ENCODE assay signal across 13 cellular contexts in the genomic region with DNA sequence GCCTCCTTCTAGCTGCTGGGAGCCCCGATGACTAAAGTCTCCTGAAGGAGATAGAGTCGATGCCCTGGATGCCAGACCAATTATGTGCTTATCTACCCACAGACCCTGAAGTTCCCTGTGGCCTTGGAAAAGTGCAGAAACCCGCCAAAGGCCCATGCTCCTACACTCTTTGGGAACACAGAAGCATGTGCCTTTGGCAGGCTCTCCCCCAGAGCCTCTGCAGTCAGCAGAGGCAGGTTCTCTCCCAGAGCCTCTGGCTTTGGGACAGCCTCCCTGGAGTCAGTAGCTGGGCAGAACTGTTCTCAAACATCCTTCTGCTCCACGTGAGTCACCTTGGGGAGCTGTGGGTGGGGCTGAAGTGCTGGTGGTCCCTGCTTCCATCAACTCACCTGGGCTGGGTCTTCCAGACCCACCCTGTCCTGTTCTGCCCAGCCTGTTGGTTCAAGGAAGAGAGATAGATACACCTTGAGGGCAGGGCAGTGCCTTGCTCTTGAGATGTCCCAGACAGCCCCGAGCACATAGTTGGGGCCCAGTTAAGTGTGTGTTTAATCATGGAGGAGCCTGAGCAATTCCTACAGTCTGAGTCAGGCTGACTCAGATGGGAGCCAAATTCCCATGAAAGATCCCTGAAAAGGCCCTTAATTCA. TPM values are rescaled to one million over a fixed set of nuclear protein-coding genes. Genes with fewer than 3 reads are reported as not detected.
DNase-seq lines count a peak whose midpoint lies in the region; ATAC-seq lines count a peak whose summit lies in the region.
"Had no signal": no experiment of that assay in that cellular context is flagged by ENCODE, and none has a peak within 500 bp of the region (broad histone marks: within the 10 kb centered on the region; RNA-seq: fewer than 3 reads in every experiment).

No MANE protein-coding gene starts in this region.

- H3K9me3 ChIP-seq in MG63 = no peaks in the 10 kb centered on the region
- H3K9me3 ChIP-seq in duodenal mucosa (ENCODE audit: control insufficient read depth in 1 of 2, low read length in 2 of 2) = no peaks in the 10 kb centered on the region
- H3K9me3 ChIP-seq in mucosa of rectum (ENCODE audit: control insufficient read depth in 2 of 2, low read length in 2 of 2) = no peaks in the 10 kb centered on the region
- H3K9me3 ChIP-seq in effector memory CD4-positive, alpha-beta T cell (ENCODE audit: control insufficient read depth, low read length) = no peaks in the 10 kb centered on the region

- H3K4me3 ChIP-seq in MG63 = no peak overlapping the region
- peak overlapping the region in 1 of 2 donors; percentile 37 for H3K4me3 ChIP-seq in duodenal mucosa (ENCODE audit: low read depth in 1 of 2, low read length in 2 of 2)
- peak overlapping the region in 1 of 2 donors; percentile 0 for H3K4me3 ChIP-seq in mucosa of rectum (ENCODE audit: low read length in 2 of 2)
- H3K4me3 ChIP-seq in effector memory CD4-positive, alpha-beta T cell (ENCODE audit: insufficient read depth, low read depth, low read length, poor library complexity, severe bottlenecking) = no peak overlapping the region

- H3K9ac ChIP-seq in duodenal mucosa (ENCODE audit: low read depth in 1 of 2, low read length in 2 of 2) = peak overlapping the region; percentile 36 to 63
- peak overlapping the region; percentile 17 to 73 for H3K9ac ChIP-seq in mucosa of rectum (ENCODE audit: low read depth in 1 of 2, low read length in 2 of 2)

- peaks cover 47 to 51% of the 10 kb centered on the region in 2 donors for H3K4me1 ChIP-seq in duodenal mucosa (ENCODE audit: control insufficient read depth in 1 of 2, insufficient read depth in 2 of 2, low read length in 2 of 2)
- H3K4me1 ChIP-seq in mucosa of rectum (ENCODE audit: control insufficient read depth in 2 of 2, insufficient read depth in 2 of 2, low read length in 2 of 2) = peaks cover 38 to 57% of the 10 kb centered on the region in 2 donors
- peaks cover 17% of the 10 kb centered on the region for H3K4me1 ChIP-seq in effector memory CD4-positive, alpha-beta T cell (ENCODE audit: control insufficient read depth, insufficient read depth, low read length, poor library complexity, severe bottlenecking)

- H3K27ac ChIP-seq in duodenal mucosa (ENCODE audit: low read depth, low read length) (peak overlapping the region; percentile 71), mucosa of rectum (ENCODE audit: low read depth in 2 of 2, low read length in 2 of 2) (peak overlapping the region; percentile 89 to 91)
- H3K27ac ChIP-seq in effector memory CD4-positive, alpha-beta T cell (ENCODE audit: insufficient read depth, low read length, poor library complexity, severe bottlenecking) = no peak overlapping the region

- ATAC-seq in HG03196 (IDR thresholded peaks at IDR 0.05; ENCODE audit: unreplicated experiment) = no peak
- ATAC-seq: CD8-positive, alpha-beta T cell had no signal

- no peaks in the 10 kb centered on the region for H3K27me3 ChIP-seq in MG63
- no peaks in the 10 kb centered on the region for H3K27me3 ChIP-seq in duodenal mucosa (ENCODE audit: control insufficient read depth in 1 of 2, insufficient read depth in 2 of 2, low read length in 2 of 2)
- no peaks in the 10 kb centered on the region for H3K27me3 ChIP-seq in mucosa of rectum (ENCODE audit: control insufficient read depth in 2 of 2, insufficient read depth in 2 of 2, low read length in 2 of 2)
- no peaks in the 10 kb centered on the region for H3K27me3 ChIP-seq in effector memory CD4-positive, alpha-beta T cell (replicated peaks; ENCODE audit: control insufficient read depth, insufficient read depth, low read length, poor library complexity, severe bottlenecking)

- DNase-seq in AG08396 (ENCODE audit: low spot score) (peak; percentile 69), MG63 (peak; percentile 84), NCI-H1417 treated with DMSO at 0.1 percent for 48 hours (lab: John Stamatoyannopoulos, UW) (no peak), GDM1 (lab: John Stamatoyannopoulos, UW) (no peak)
- DNase-seq in effector memory CD4-positive, alpha-beta T cell = no peak
- DNase-seq: activated naive CD8-positive, alpha-beta T cell treated with anti-CD3 and anti-CD28 coated beads, Interleukin-2, amount 10 ng/mL, durations not matched to agents 7 days and 5 days; CD8-positive, alpha-beta T cell; NCI-H524 had no signal

- H3K36me3 ChIP-seq in MG63 (no peaks in the 10 kb centered on the region; the same call in 1 of the 2 replicates), duodenal mucosa (ENCODE audit: control insufficient read depth in 1 of 2, insufficient read depth in 2 of 2, low read length in 2 of 2) (no peaks in the 10 kb centered on the region), mucosa of rectum (ENCODE audit: control insufficient read depth in 2 of 2, insufficient read depth in 2 of 2, low read length in 2 of 2) (peaks cover 0 to 3% of the 10 kb centered on the region in 2 donors)
- no peaks in the 10 kb centered on the region for H3K36me3 ChIP-seq in effector memory CD4-positive, alpha-beta T cell (ENCODE audit: control insufficient read depth, insufficient read depth, low read length)

RNA-seq across cellular contexts. Expression of gene CDK5RAP3, which starts 3.2 kb away (rescaled TPM):
- 53.3 and 59.4 TPM in 2 replicates for total RNA-seq in MG63 (2014; rRNA removed; shearing (Covaris generic); ENCODE audit: low replicate concordance)

RNA-seq across cellular contexts. Expression of gene PRR15L, which starts 10.0 kb away (rescaled TPM):
- not detected in 2 replicates for total RNA-seq in MG63 (2014; rRNA removed; shearing (Covaris generic); ENCODE audit: low replicate concordance)
- total RNA-seq: activated CD8-positive, alpha-beta memory T cell treated with anti-CD3 and anti-CD28 coated beads for 36 hours; activated naive CD8-positive, alpha-beta T cell treated with anti-CD3 and anti-CD28 coated beads, Interleukin-2, amount 10 ng/mL, durations not matched to agents 7 days and 5 days; CD8-positive, alpha-beta T cell; frontal cortex had no signal

RNA-seq across cellular contexts. Expression of gene PNPO, which starts 26.4 kb away (rescaled TPM):
- 41.4 and 89.7 TPM in 2 replicates for total RNA-seq in MG63 (2014; rRNA removed; shearing (Covaris generic); ENCODE audit: low replicate concordance)

Comparison
In these comparisons a context has a peak if more than half of its experiments do, and no peak if none do; other contexts are left out.
1. DNase-seq: peak in AG08396 (single experiment) and MG63 (single experiment); none in NCI-H1417 treated with DMSO at 0.1 percent for 48 hours (single experiment), GDM1 (single experiment) and effector memory CD4-positive, alpha-beta T cell (0 of 3).